In the genomic region with DNA sequence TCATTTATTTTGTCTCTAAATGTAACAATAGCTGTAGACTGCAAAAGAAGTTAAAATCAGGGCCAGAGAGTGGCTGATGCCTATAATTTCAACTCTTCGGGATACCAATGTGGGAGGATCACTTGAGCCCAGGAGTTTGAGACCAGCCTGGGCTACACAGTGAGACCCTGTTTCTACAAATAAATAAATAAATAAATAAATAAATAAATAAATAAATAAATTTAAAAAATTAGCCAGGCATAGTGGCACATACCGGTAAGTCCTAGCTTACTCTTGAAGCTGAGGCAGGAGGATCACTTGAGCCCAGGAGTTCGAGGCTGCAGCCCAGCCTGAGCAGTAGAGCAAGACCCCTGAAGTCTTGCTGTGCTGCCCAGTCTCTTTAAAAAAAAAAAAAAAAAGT, we compare ENCODE assay signal across 10 cellular contexts.
"Had no signal": no experiment of that assay in that cellular context is flagged by ENCODE, and none has a peak within 500 bp of the region (broad histone marks: within the 10 kb centered on the region; RNA-seq: fewer than 3 reads in every experiment).

No MANE protein-coding gene starts in this region.

- H3K4me2 ChIP-seq: KMS-11 had no signal

- ATAC-seq: GM23338, HCT116, HepG2 had no signal

- FAIRE-seq: H54, HepG2 had no signal

- DNase-seq: IMR-90, Kasumi-1, KBM-7 had no signal

- H3K36me3 ChIP-seq: HAP-1 had no signal

- H3K4me3 ChIP-seq: GM23338, HAP-1 had no signal

- H3K9me3 ChIP-seq: HAP-1 had no signal

- H3K27ac ChIP-seq: HL-60, KMS-11 had no signal

- H2AFZ ChIP-seq: GM23338 had no signal

- H3K9ac ChIP-seq: KMS-11 had no signal
